Comparison of ENCODE assay signal across 11 cellular contexts in the genomic region with DNA sequence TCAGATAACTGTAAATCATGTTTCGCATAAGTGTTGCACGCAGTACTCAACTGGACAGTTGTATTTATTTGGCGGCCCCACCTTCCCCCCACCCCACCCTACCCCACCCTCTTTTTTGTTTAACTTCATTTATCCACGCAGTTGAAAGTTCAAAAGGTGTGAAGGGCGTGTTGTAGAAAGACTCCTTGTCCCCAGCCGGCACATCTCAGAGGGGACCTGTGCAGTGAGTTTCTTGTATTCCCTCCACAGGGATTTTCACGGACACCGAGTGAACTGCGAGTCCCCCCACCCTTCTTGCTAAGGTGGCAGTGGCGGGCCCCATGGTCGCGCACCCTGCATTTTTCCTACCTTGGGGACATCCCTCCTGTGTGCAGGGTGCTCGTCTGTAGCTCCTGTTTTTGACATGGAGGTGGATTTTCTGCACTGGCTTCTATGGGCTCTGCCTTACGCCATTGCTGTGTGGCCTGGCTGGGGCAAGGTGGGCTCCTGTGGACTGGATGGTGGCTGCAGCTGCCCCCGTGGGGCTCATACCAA. TPM values are rescaled to one million over a fixed set of nuclear protein-coding genes. Genes with fewer than 3 reads are reported as not detected.
DNase-seq lines count a peak whose midpoint lies in the region; ATAC-seq, FAIRE-seq and TF ChIP-seq lines count a peak whose summit lies in the region.
"Had no signal": no experiment of that assay in that cellular context is flagged by ENCODE, and none has a peak within 500 bp of the region (broad histone marks: within the 10 kb centered on the region; RNA-seq: fewer than 3 reads in every experiment).

No MANE protein-coding gene starts in this region.

- H2AFZ ChIP-seq in SK-N-SH (ENCODE audit: low read depth) (no peak overlapping the region), HepG2 (ENCODE audit: low read length) (no peak overlapping the region), smooth muscle cell (ENCODE audit: low read depth) (no peak overlapping the region)

- H3K27ac ChIP-seq in SK-N-SH (ENCODE audit: low read depth in 2 of 2, low read length in 1 of 2) (no peak overlapping the region), HepG2 (ENCODE audit: extremely low read length, insufficient read depth, low read length) (no peak overlapping the region), smooth muscle cell (ENCODE audit: low read depth) (peak overlapping the region; percentile 96)

- in situ Hi-C loops in HepG2 (cut with HindIII; ENCODE audit: extremely low pct_ligation_motif_present, low pct_unique_long_range_greater_than_20kb) = loop anchor here (5.0 kb wide), 1 partner anchor 35 kb away; a partner anchor contains a TSS

- H3K4me2 ChIP-seq in SK-N-SH (no peak overlapping the region), HepG2 (ENCODE audit: low read depth, low read length) (peak overlapping the region; percentile 73), smooth muscle cell (peak overlapping the region; percentile 17)

- H3F3A ChIP-seq in SK-N-SH (replicated peaks; ENCODE audit: insufficient read depth) (no peaks in the 10 kb centered on the region), smooth muscle cell (ENCODE audit: low read depth) (no peaks in the 10 kb centered on the region)

- H3K36me3 ChIP-seq in SK-N-SH (replicated peaks in 1 of 2; ENCODE audit: control insufficient read depth in 1 of 2, insufficient read depth in 2 of 2, low read length in 1 of 2) (peaks cover 0 to 2% of the 10 kb centered on the region in 2 experiments), HepG2 (replicated peaks in 1 of 2; ENCODE audit: control insufficient read depth in 1 of 2, insufficient read depth in 2 of 2, low read length in 2 of 2) (no peaks in the 10 kb centered on the region), smooth muscle cell (ENCODE audit: low read depth) (no peaks in the 10 kb centered on the region)

- WGBS in SK-N-SH (ENCODE audit: low lambda C conversion rate) = 95% methylated on average over 13 of the region's 15 CpGs
- WGBS in HepG2 (ENCODE audit: low lambda C conversion rate) = 10% methylated on average over 15 of the region's 15 CpGs
- WGBS in smooth muscle cell (ENCODE audit: low lambda C conversion rate) = 92% methylated on average over 15 of the region's 15 CpGs

- POLR2A ChIA-PET in SK-N-SH (lab: Yijun Ruan, JAX) = no interaction called here
- POLR2A ChIA-PET in HepG2 (lab: Yijun Ruan, JAX) = interaction anchor here (1.8 to 2.3 kb wide), 2 partner anchors 10 to 20 kb away, joined by 6 to 12 read pairs; no protein-coding TSS in a partner anchor

- peak; percentile 8 for FAIRE-seq in HepG2 (lab: Jason Lieb, UNC)
- FAIRE-seq: A204.1 had no signal

- no peak for TF ChIP-seq EP300 in SK-N-SH (IDR thresholded peaks at IDR 0.05; ENCODE audit: borderline replicate concordance in 1 of 2, low read depth in 1 of 2, low read length in 1 of 2)
- no peak for TF ChIP-seq EP300 in HepG2 (IDR thresholded peaks at IDR 0.05; ENCODE audit: low read depth in 2 of 2, low read length in 2 of 2)
- no peak for TF ChIP-seq EP300 in HepG2 (CRISPR knock-in tag; IDR thresholded peaks at IDR 0.05; ENCODE audit: borderline replicate concordance)

- H3K4me3 ChIP-seq in SK-N-SH (ENCODE audit: low read depth in 2 of 2, low read length in 1 of 2) (no peak overlapping the region), HepG2 (replicated peaks in 1 of 3; ENCODE audit: insufficient read depth in 1 of 3, low read depth in 2 of 3, low read length in 3 of 3) (peak overlapping the region; percentile 18 to 55 (median 28); a peak in 3 of 6 replicates), smooth muscle cell (no peak overlapping the region)

- no peak for TF ChIP-seq CTCF in SK-N-SH (IDR thresholded peaks at IDR 0.05)
- no peak for TF ChIP-seq CTCF in HepG2 (CRISPR knock-in tag; IDR thresholded peaks at IDR 0.05)
- no peak for TF ChIP-seq CTCF in smooth muscle cell (IDR thresholded peaks at IDR 0.05; ENCODE audit: borderline replicate concordance, insufficient read depth, poor library complexity, severe bottlenecking)

- no TSS peak for BruUV-seq in HepG2 (replicated peaks; lab: Mats Ljungman, UMichigan)

- ATAC-seq in SK-N-SH treated with all-trans-retinoic acid at 6 μM for 48 hours (no peak), HepG2 (peak; percentile 18), GM21717 (IDR thresholded peaks at IDR 0.05; ENCODE audit: unreplicated experiment) (no peak), HG02763 (IDR thresholded peaks at IDR 0.05; ENCODE audit: unreplicated experiment) (no peak)

- no peak for TF ChIP-seq POLR2A in HepG2 (IDR thresholded peaks at IDR 0.05; ENCODE audit: insufficient read depth in 1 of 2, low read depth in 2 of 2, low read length in 2 of 2)

- H3K9ac ChIP-seq in SK-N-SH (no peak overlapping the region), HepG2 (ENCODE audit: insufficient read depth, low read depth, low read length) (0 out of 2 replicates have a peak overlapping the region, but pooled peaks have one; percentile 20), smooth muscle cell (ENCODE audit: low read depth) (no peak overlapping the region)

- TF ChIP-seq RAD21 in SK-N-SH (IDR thresholded peaks at IDR 0.05; ENCODE audit: low read length) (no peak), HepG2 (CRISPR knock-in tag; IDR thresholded peaks at IDR 0.05) (no peak)

- no peaks in the 10 kb centered on the region for H3K9me2 ChIP-seq in SK-N-SH

- H4K20me1 ChIP-seq in SK-N-SH (ENCODE audit: insufficient read depth) (no peaks in the 10 kb centered on the region), HepG2 (ENCODE audit: insufficient read depth, low read length) (no peaks in the 10 kb centered on the region), smooth muscle cell (ENCODE audit: low read depth) (no peaks in the 10 kb centered on the region)

- H3K27me3 ChIP-seq in SK-N-SH (ENCODE audit: insufficient read depth) = no peaks in the 10 kb centered on the region
- H3K27me3 ChIP-seq in HepG2 (ENCODE audit: control insufficient read depth in 1 of 2, insufficient read depth in 2 of 2, low read length in 2 of 2) = peaks cover 0 to 10% of the 10 kb centered on the region in 2 experiments; a peak in 2 of 5 replicates
- no peaks in the 10 kb centered on the region for H3K27me3 ChIP-seq in smooth muscle cell (ENCODE audit: low read depth)

- DNase-seq in SK-N-SH = peak; percentile 16
- DNase-seq in NCI-H69 (lab: John Stamatoyannopoulos, UW) = peak; percentile 18
- no peak for DNase-seq in HepG2 (ENCODE audit: low spot score)
- DNase-seq in smooth muscle cell (lab: John Stamatoyannopoulos, UW; ENCODE audit: unreplicated experiment) = no peak
- no peak for DNase-seq in C1 segment of cervical spinal cord (lab: John Stamatoyannopoulos, UW)
- DNase-seq: GF-D8, NCI-H187 treated with DMSO at 0.1 percent for 48 hours had no signal

- H3K4me1 ChIP-seq in SK-N-SH (ENCODE audit: control insufficient read depth in 1 of 2, insufficient read depth in 2 of 2, low read depth in 1 of 2, low read length in 1 of 2) (peaks cover 0 to 10% of the 10 kb centered on the region in 2 experiments; a peak in 1 of 4 replicates), HepG2 (ENCODE audit: insufficient read depth, low read length) (peaks cover 52% of the 10 kb centered on the region), smooth muscle cell (ENCODE audit: low read depth) (no peaks in the 10 kb centered on the region)

- H3K9me3 ChIP-seq in SK-N-SH (no peaks in the 10 kb centered on the region), HepG2 (ENCODE audit: low read length) (no peaks in the 10 kb centered on the region), smooth muscle cell (replicated peaks; ENCODE audit: low read depth) (no peaks in the 10 kb centered on the region)

- intact Hi-C loops in HepG2 (cut with micrococcal nuclease; ENCODE audit: unreplicated experiment) = loop anchor here (5.0 kb wide), 1 partner anchor 45 kb away; no protein-coding TSS in a partner anchor

- CTCF ChIA-PET in SK-N-SH (lab: Yijun Ruan, JAX) (interaction anchor here (0.9 to 3.0 kb wide), 2 partner anchors 12 to 48 kb away, joined by 3 to 10 read pairs; no protein-coding TSS in a partner anchor), HepG2 (lab: Yijun Ruan, JAX; ENCODE audit: low intra/inter-chr PET ratio, low total read pairs) (no interaction called here)

- H3K79me2 ChIP-seq in SK-N-SH (ENCODE audit: insufficient read depth) = no peaks in the 10 kb centered on the region
- H3K79me2 ChIP-seq in HepG2 (ENCODE audit: insufficient read depth, low read length) = no peaks in the 10 kb centered on the region
- no peaks in the 10 kb centered on the region for H3K79me2 ChIP-seq in smooth muscle cell (ENCODE audit: low read depth)

TF ChIP-seq in SK-N-SH treated with all-trans-retinoic acid at 6 μM for 48 hours, 23 proteins besides CTCF, POLR2A, EP300 and RAD21 (continues in another document):
- TF ChIP-seq ESRRG (CRISPR knock-in tag; IDR thresholded peaks at IDR 0.05) (no peak), ZNF70 (CRISPR knock-in tag; IDR thresholded peaks at IDR 0.05) (no peak)

TF ChIP-seq in HepG2, 621 proteins besides CTCF, POLR2A, EP300 and RAD21 (continues in another document):
- no peak for TF ChIP-seq GPN1 (CRISPR knock-in tag; IDR thresholded peaks at IDR 0.05; ENCODE audit: borderline replicate concordance)

RNA-seq across cellular contexts. Expression of a gene that starts 36.2 kb away (rescaled TPM):
- 13.8 and 14.3 TPM in 2 replicates for polyA plus RNA-seq in SK-N-SH (2012; rRNA removed)
- 6.6 and 11.7 TPM in 2 replicates for polyA plus RNA-seq in SK-N-SH (2012; cell fraction: cytosol; rRNA removed)
- 24.3 and 32.0 TPM in 2 replicates for polyA plus RNA-seq in SK-N-SH (2012; cell fraction: nucleus; rRNA removed)
- total RNA-seq in HepG2 (2016; rRNA removed; fragmentation: Illumina TruSeq; extraction: Trizol) = 2.3 and 4.3 TPM in 2 replicates
- total RNA-seq in HepG2 (2016; cell fraction: cytosol; rRNA removed; fragmentation: Illumina TruSeq; extraction: Trizol; ENCODE audit: low read depth) = 0.51 and 1.3 TPM in 2 replicates
- total RNA-seq in HepG2 (2016; cell fraction: insoluble cytoplasmic fraction; rRNA removed; fragmentation: Illumina TruSeq; extraction: Trizol) = 2.5 and 4.5 TPM in 2 replicates
- total RNA-seq in HepG2 (2016; cell fraction: membrane; rRNA removed; fragmentation: Illumina TruSeq; extraction: Trizol) = 1.1 and 1.8 TPM in 2 replicates
- total RNA-seq in HepG2 (2016; cell fraction: nucleus; rRNA removed; fragmentation: Illumina TruSeq; extraction: Trizol) = 3.9 and 5.9 TPM in 2 replicates
- 2.2 and 3.7 TPM in 2 replicates for polyA plus RNA-seq in HepG2 (2011; rRNA removed)
- 1.2 and 1.5 TPM in 2 replicates for polyA plus RNA-seq in HepG2 (2011; cell fraction: cytosol; rRNA removed)
- polyA plus RNA-seq in HepG2 (2011; cell fraction: nucleus; rRNA removed) = 14.6 and 16.9 TPM in 2 replicates
- polyA plus RNA-seq in HepG2 (2012) = 1.7 and 3.0 TPM in 2 replicates
- polyA plus RNA-seq in HepG2 (2016; cell fraction: cytosol; fragmentation: Illumina TruSeq; extraction: Trizol; ENCODE audit: low read depth) = 0.17 and 0.38 TPM in 2 replicates
- polyA plus RNA-seq in HepG2 (2016; cell fraction: insoluble cytoplasmic fraction; fragmentation: Illumina TruSeq; extraction: Trizol; ENCODE audit: low read depth) = 1.2 and 1.4 TPM in 2 replicates
- 0.44 and 0.47 TPM in 2 replicates for polyA plus RNA-seq in HepG2 (2016; cell fraction: membrane; fragmentation: Illumina TruSeq; extraction: Trizol; ENCODE audit: low read depth)
- polyA plus RNA-seq in HepG2 (2016; cell fraction: nucleus; fragmentation: Illumina TruSeq; extraction: Trizol; ENCODE audit: insufficient read depth, low read depth) = 6.9 and 8.7 TPM in 2 replicates
- polyA minus RNA-seq in HepG2 (2011; rRNA and poly(A)+ RNA removed; ENCODE audit: low replicate concordance) = 17.5 and 40.6 TPM in 2 replicates
- 2.0 and 5.5 TPM in 2 replicates for polyA minus RNA-seq in HepG2 (2011; cell fraction: cytosol; rRNA and poly(A)+ RNA removed)
- 9.0 and 10.2 TPM in 2 replicates for polyA minus RNA-seq in HepG2 (2011; cell fraction: nucleus; rRNA and poly(A)+ RNA removed)
- 31.6 and 37.1 TPM in 2 replicates for total RNA-seq in smooth muscle cell
- 28.1 and 30.7 TPM in 2 replicates for polyA plus RNA-seq in smooth muscle cell

Comparison
In these comparisons a context has a peak if more than half of its experiments do, and no peak if none do; other contexts are left out.
1. DNase-seq: peak in SK-N-SH (single experiment) and NCI-H69 (single experiment); none in HepG2 (single experiment), smooth muscle cell (single experiment) and C1 segment of cervical spinal cord (0 of 14).
2. H3K4me3 ChIP-seq: peak in HepG2 (3 of 3); none in SK-N-SH (0 of 2) and smooth muscle cell (single experiment).